30 cellular contexts compared by ENCODE assay signal in the genomic region with DNA sequence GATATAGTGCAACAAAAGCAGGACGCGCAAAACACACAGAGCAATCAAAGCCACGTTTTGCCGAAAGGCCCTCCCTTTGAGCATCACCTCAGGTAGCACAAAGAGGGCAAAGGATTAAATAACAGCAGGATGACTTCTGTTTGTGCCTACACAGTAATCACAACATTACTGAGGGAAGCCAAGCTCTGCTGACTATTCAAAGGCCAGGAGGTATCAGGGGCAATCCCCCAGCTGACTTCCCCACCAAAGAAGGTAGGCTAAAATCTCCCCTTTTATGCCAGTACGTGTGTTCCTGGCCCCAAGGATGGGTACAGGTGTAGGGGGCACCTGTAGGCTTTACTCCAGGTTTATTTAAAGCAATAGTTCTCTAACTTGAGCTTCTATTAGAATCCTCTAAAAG.
DNase-seq lines count a peak whose midpoint lies in the region; ATAC-seq lines count a peak whose summit lies in the region.
"Had no signal": no experiment of that assay in that cellular context is flagged by ENCODE, and none has a peak within 500 bp of the region (broad histone marks: within the 10 kb centered on the region; RNA-seq: fewer than 3 reads in every experiment).

No MANE protein-coding gene starts in this region.

- WGBS in right cardiac atrium = 68% methylated on average over 5 of the region's 5 CpGs

- DNase-seq in NCI-H2081 (lab: John Stamatoyannopoulos, UW) (peak; percentile 78 to 93), NCI-H2081 treated with DMSO at 0.1 percent for 48 hours (lab: John Stamatoyannopoulos, UW) (no peak), NCI-H1930 (lab: John Stamatoyannopoulos, UW) (peak; percentile 34 to 76), CD1c-positive myeloid dendritic cell (ENCODE audit: extremely low spot score) (no peak), right cardiac atrium (no peak)
- DNase-seq in effector memory CD8-positive, alpha-beta T cell = no peak
- no peak for DNase-seq in stimulated activated naive B cell treated with anti-CD40 and anti-IgM and Interleukin-4, amounts not matched to agents 10 μg/mL and 1 μg/mL and 100 μg/mL, for 72 hours
- DNase-seq: AML-193; Caco-2; CD4-positive, alpha-beta memory T cell; DMS 273 treated with DMSO at 0.1 percent for 48 hours; DMS79; EL; GDM1; HCEC 1CT; IMR-90; KG1; MM.1S; NCI-H1048; NCI-H187; NCI-H2171; NCI-H226; NCI-H510A; SHP77; T-cell had no signal

- H3K9me3 ChIP-seq in right cardiac atrium (ENCODE audit: control insufficient read depth, low read length) = no peaks in the 10 kb centered on the region
- H3K9me3 ChIP-seq: A549; BLaER1 treated with 17β-estradiol and CSF1 and Interleukin-3, amounts not matched to agents 10 nM and 100 nM; Caco-2 had no signal

- H3K4me1 Mint-ChIP-seq in effector memory CD8-positive, alpha-beta T cell (ENCODE audit: low read depth in 2 of 2) = peaks cover 38 to 50% of the 10 kb centered on the region in 2 donors
- peaks cover 17 to 41% of the 10 kb centered on the region in 2 donors for H3K4me1 Mint-ChIP-seq in stimulated activated naive B cell treated with anti-CD40 and anti-IgM and Interleukin-4, amounts not matched to agents 10 μg/mL and 1 μg/mL and 100 μg/mL, for 72 hours

- no peaks in the 10 kb centered on the region for H3K27me3 Mint-ChIP-seq in effector memory CD8-positive, alpha-beta T cell
- no peaks in the 10 kb centered on the region for H3K27me3 Mint-ChIP-seq in stimulated activated naive B cell treated with anti-CD40 and anti-IgM and Interleukin-4, amounts not matched to agents 10 μg/mL and 1 μg/mL and 100 μg/mL, for 72 hours
- H3K27me3 Mint-ChIP-seq: CD4-positive, alpha-beta memory T cell; T-cell had no signal

- peaks cover under 1% of the 10 kb centered on the region for H3K36me3 Mint-ChIP-seq in effector memory CD8-positive, alpha-beta T cell (ENCODE audit: insufficient read depth)
- peaks cover 24 to 31% of the 10 kb centered on the region in 2 donors for H3K36me3 Mint-ChIP-seq in stimulated activated naive B cell treated with anti-CD40 and anti-IgM and Interleukin-4, amounts not matched to agents 10 μg/mL and 1 μg/mL and 100 μg/mL, for 72 hours

- H3K27me3 ChIP-seq in right cardiac atrium (ENCODE audit: control insufficient read depth, insufficient read depth) = no peaks in the 10 kb centered on the region
- H3K27me3 ChIP-seq: BLaER1 treated with 17β-estradiol and CSF1 and Interleukin-3, amounts not matched to agents 10 nM and 100 nM had no signal

- no peak overlapping the region for H3K27ac ChIP-seq in right cardiac atrium (ENCODE audit: low read length)
- H3K27ac ChIP-seq: A549; BLaER1 treated with 17β-estradiol and CSF1 and Interleukin-3, amounts not matched to agents 10 nM and 100 nM; RWPE1 had no signal

- intact Hi-C loops in right cardiac atrium (cut with DNase I) = no loop called here

- H3K9me3 Mint-ChIP-seq in effector memory CD8-positive, alpha-beta T cell = no peaks in the 10 kb centered on the region
- no peaks in the 10 kb centered on the region for H3K9me3 Mint-ChIP-seq in stimulated activated naive B cell treated with anti-CD40 and anti-IgM and Interleukin-4, amounts not matched to agents 10 μg/mL and 1 μg/mL and 100 μg/mL, for 72 hours
- H3K9me3 Mint-ChIP-seq: CD4-positive, alpha-beta memory T cell; T-cell had no signal

- ATAC-seq in effector memory CD8-positive, alpha-beta T cell (replicated peaks) = no peak
- peak; percentile 57 to 71 for ATAC-seq in stimulated activated naive B cell treated with anti-CD40 and anti-IgM and Interleukin-4, amounts not matched to agents 10 μg/mL and 1 μg/mL and 100 μg/mL, for 72 hours (replicated peaks)
- no peak for ATAC-seq in right cardiac atrium
- ATAC-seq: A549, GM12878, Panc1, T-cell had no signal

- peak overlapping the region; percentile 27 to 50 for H3K27ac Mint-ChIP-seq in effector memory CD8-positive, alpha-beta T cell
- no peak overlapping the region for H3K27ac Mint-ChIP-seq in stimulated activated naive B cell treated with anti-CD40 and anti-IgM and Interleukin-4, amounts not matched to agents 10 μg/mL and 1 μg/mL and 100 μg/mL, for 72 hours
- H3K27ac Mint-ChIP-seq: T-cell had no signal

- H3K4me3 Mint-ChIP-seq in effector memory CD8-positive, alpha-beta T cell = no peak overlapping the region
- H3K4me3 Mint-ChIP-seq in stimulated activated naive B cell treated with anti-CD40 and anti-IgM and Interleukin-4, amounts not matched to agents 10 μg/mL and 1 μg/mL and 100 μg/mL, for 72 hours = no peak overlapping the region
- H3K4me3 Mint-ChIP-seq: CD4-positive, alpha-beta memory T cell; T-cell had no signal

- H3K4me1 ChIP-seq in right cardiac atrium (ENCODE audit: control insufficient read depth, insufficient read depth, low read length) = peaks cover 6% of the 10 kb centered on the region
- H3K4me1 ChIP-seq: A549 had no signal

- no peak overlapping the region for H3K4me3 ChIP-seq in right cardiac atrium (ENCODE audit: low read length)
- H3K4me3 ChIP-seq: A549; BLaER1 treated with 17β-estradiol and CSF1 and Interleukin-3, amounts not matched to agents 10 nM and 100 nM; GM12878 had no signal

Comparison
In these comparisons a context has a peak if more than half of its experiments do, and no peak if none do; other contexts are left out.
1. DNase-seq: peak in NCI-H2081 (2 of 2) and NCI-H1930 (2 of 2); none in NCI-H2081 treated with DMSO at 0.1 percent for 48 hours (single experiment), effector memory CD8-positive, alpha-beta T cell (0 of 3), stimulated activated naive B cell treated with anti-CD40 and anti-IgM and Interleukin-4, amounts not matched to agents 10 μg/mL and 1 μg/mL and 100 μg/mL, for 72 hours (single experiment), CD1c-positive myeloid dendritic cell (single experiment) and right cardiac atrium (0 of 3).
2. ATAC-seq: peak in stimulated activated naive B cell treated with anti-CD40 and anti-IgM and Interleukin-4, amounts not matched to agents 10 μg/mL and 1 μg/mL and 100 μg/mL, for 72 hours (2 of 2); none in effector memory CD8-positive, alpha-beta T cell (single experiment) and right cardiac atrium (0 of 2).